22 cellular contexts compared by ENCODE assay signal in genomic region chr13:99041337-99041736, GRCh38.
DNase-seq lines count a peak whose midpoint lies in the region; ATAC-seq and TF ChIP-seq lines count a peak whose summit lies in the region.
"Had no signal": no experiment of that assay in that cellular context is flagged by ENCODE, and none has a peak within 500 bp of the region (broad histone marks: within the 10 kb centered on the region; RNA-seq: fewer than 3 reads in every experiment).

No MANE protein-coding gene starts in this region.

- H3K36me3 Mint-ChIP-seq in activated naive CD8-positive, alpha-beta T cell treated with anti-CD3 and anti-CD28 coated beads, Interleukin-2, amount 10 ng/mL, durations not matched to agents 7 days and 5 days, result peaks cover 25% of the 10 kb centered on the region
- peaks cover 11% of the 10 kb centered on the region; the same call in 1 of the 2 replicates for H3K36me3 Mint-ChIP-seq in HFFc6 (ENCODE audit: low read depth)

- CTCF ChIA-PET in mammary epithelial cell (lab: Charles Lee; ENCODE audit: low non-redundant PET), result no interaction called here

- ATAC-seq in HG02759 (IDR thresholded peaks at IDR 0.05; ENCODE audit: unreplicated experiment), result peak; percentile 3
- no peak for ATAC-seq in activated naive CD8-positive, alpha-beta T cell treated with anti-CD3 and anti-CD28 coated beads, Interleukin-2, amount 10 ng/mL, durations not matched to agents 7 days and 5 days (ENCODE audit: low read depth)
- ATAC-seq in left colon, result no peak
- ATAC-seq: GM23338, heart right ventricle, left cardiac atrium had no signal

- H3K4me1 ChIP-seq in breast epithelium (peaks cover 0 to 2% of the 10 kb centered on the region in 2 donors), mammary epithelial cell (ENCODE audit: insufficient read depth, low read length) (peaks cover 17% of the 10 kb centered on the region)
- H3K4me1 ChIP-seq: BE2C, SJCRH30 had no signal

- no peaks in the 10 kb centered on the region for H4K20me1 ChIP-seq in mammary epithelial cell (ENCODE audit: insufficient read depth, low read length)

- TF ChIP-seq CTCF in breast epithelium (IDR thresholded peaks at IDR 0.05), result no peak
- TF ChIP-seq CTCF in mammary epithelial cell (conservative IDR thresholded peaks at IDR 0.05 in 1 of 2, IDR thresholded peaks at IDR 0.05 in 1 of 2; ENCODE audit: extremely low read depth in 1 of 2, insufficient read depth in 1 of 2, low read depth in 1 of 2, low read length in 2 of 2), result no peak
- no peak for TF ChIP-seq CTCF in HFFc6 (IDR thresholded peaks at IDR 0.05)

- in situ Hi-C loops in mammary epithelial cell (cut with MboI; ENCODE audit: low sequenced_read_pairs in 2 of 2), result no loop called here

- no peak overlapping the region for H3K4me2 ChIP-seq in mammary epithelial cell (ENCODE audit: insufficient read depth, low read depth, low read length)
- H3K4me2 ChIP-seq: GM23338, KMS-11 had no signal

- POLR2A ChIA-PET in activated naive CD8-positive, alpha-beta T cell treated with anti-CD3 and anti-CD28 coated beads, Interleukin-2, amount 10 ng/mL, durations not matched to agents 7 days and 5 days (lab: Charles Lee), result no interaction called here

- no TSS peak for BruUV-seq in mammary epithelial cell (replicated peaks; lab: Mats Ljungman, UMichigan)

- H3K4me3 ChIP-seq in breast epithelium (no peak overlapping the region), mammary epithelial cell (replicated peaks in 1 of 3; ENCODE audit: insufficient read depth in 1 of 3, low read depth in 2 of 3, low read length in 3 of 3) (no peak overlapping the region)
- H3K4me3 ChIP-seq: GM23338, heart right ventricle, SJCRH30 had no signal

- no peaks in the 10 kb centered on the region for H3K36me3 ChIP-seq in breast epithelium
- H3K36me3 ChIP-seq in mammary epithelial cell (ENCODE audit: insufficient read depth, low read length), result no peaks in the 10 kb centered on the region
- H3K36me3 ChIP-seq: BE2C, brain microvascular endothelial cell, heart right ventricle, SJCRH30 had no signal

- peaks cover 52% of the 10 kb centered on the region for H3K4me1 Mint-ChIP-seq in activated naive CD8-positive, alpha-beta T cell treated with anti-CD3 and anti-CD28 coated beads, Interleukin-2, amount 10 ng/mL, durations not matched to agents 7 days and 5 days
- H3K4me1 Mint-ChIP-seq in HFFc6 (ENCODE audit: low read depth), result peaks cover 45% of the 10 kb centered on the region

- no peak overlapping the region for H2AFZ ChIP-seq in mammary epithelial cell (ENCODE audit: low read depth, low read length)
- H2AFZ ChIP-seq: GM23338 had no signal

- 100% methylated on average over 1 of the region's 1 CpG for WGBS in mammary epithelial cell (ENCODE audit: low coverage, missing lambda C conversion rate)

- H3K27ac ChIP-seq in breast epithelium, result peak overlapping the region; percentile 39 to 48
- H3K27ac ChIP-seq in mammary epithelial cell (ENCODE audit: insufficient read depth, low read depth, low read length), result no peak overlapping the region
- H3K27ac ChIP-seq: brain microvascular endothelial cell, heart right ventricle, KMS-11, SJCRH30 had no signal

- H3K27me3 Mint-ChIP-seq in activated naive CD8-positive, alpha-beta T cell treated with anti-CD3 and anti-CD28 coated beads, Interleukin-2, amount 10 ng/mL, durations not matched to agents 7 days and 5 days, result no peaks in the 10 kb centered on the region
- H3K27me3 Mint-ChIP-seq in HFFc6 (ENCODE audit: insufficient read depth), result peaks cover 1% of the 10 kb centered on the region

- peaks cover 72% of the 10 kb centered on the region for H3K79me2 ChIP-seq in mammary epithelial cell (ENCODE audit: insufficient read depth, low read length)

- no peaks in the 10 kb centered on the region for H3K9me3 ChIP-seq in breast epithelium
- no peaks in the 10 kb centered on the region for H3K9me3 ChIP-seq in mammary epithelial cell (replicated peaks; ENCODE audit: insufficient read depth, low read length)
- H3K9me3 ChIP-seq: BE2C, heart right ventricle, SJCRH30 had no signal

- H3K27me3 ChIP-seq in breast epithelium (no peaks in the 10 kb centered on the region), mammary epithelial cell (ENCODE audit: insufficient read depth, low read length) (no peaks in the 10 kb centered on the region)
- H3K27me3 ChIP-seq: brain microvascular endothelial cell, SJCRH30 had no signal

- DNase-seq in breast epithelium (ENCODE audit: low spot score in 2 of 2), result no peak
- DNase-seq in mammary epithelial cell, result no peak
- DNase-seq in activated naive CD8-positive, alpha-beta T cell treated with anti-CD3 and anti-CD28 coated beads, Interleukin-2, amount 10 ng/mL, durations not matched to agents 7 days and 5 days, result no peak
- DNase-seq in HUDEP-2 (lab: John Stamatoyannopoulos, UW; ENCODE audit: unreplicated experiment in 76 of 76), result no peak
- no peak for DNase-seq in HFFc6
- no peak for DNase-seq in glomerular visceral epithelial cell (ENCODE audit: extremely low spot score)
- DNase-seq in left colon, result no peak
- DNase-seq: activated CD4-positive, alpha-beta T cell treated with anti-CD3 and anti-CD28 coated beads for 4 hours; BE2C; brain microvascular endothelial cell; EL; heart right ventricle; left cardiac atrium; mesenchymal stem cell; SJCRH30; small intestine; stimulated activated CD4-positive, alpha-beta T cell treated with anti-CD3 and anti-CD28 coated beads, Interleukin-2, amount 100 ng/mL, for 24 hours; substantia nigra had no signal

- intact Hi-C loops in breast epithelium (cut with DNase I; ENCODE audit: low total_unique reads), result no loop called here
- intact Hi-C loops in mammary epithelial cell (cut with micrococcal nuclease), result no loop called here
- intact Hi-C loops in left colon (cut with DNase I, micrococcal nuclease), result no loop called here

- dilution Hi-C loops in mammary epithelial cell (cut with HindIII; ENCODE audit: low sequenced_read_pairs), result no loop called here

- H3K9ac ChIP-seq in mammary epithelial cell (ENCODE audit: insufficient read depth, low read length), result no peak overlapping the region
- H3K9ac ChIP-seq: KMS-11 had no signal

- peak overlapping the region; percentile 37 for H3K4me3 Mint-ChIP-seq in activated naive CD8-positive, alpha-beta T cell treated with anti-CD3 and anti-CD28 coated beads, Interleukin-2, amount 10 ng/mL, durations not matched to agents 7 days and 5 days
- no peak overlapping the region for H3K4me3 Mint-ChIP-seq in HFFc6
- H3K4me3 Mint-ChIP-seq: GM23338; T-helper 1 cell treated with Interleukin-12 subunit alpha and Interleukin-12 subunit beta and Interleukin-4 antibody, amounts not matched to agents 30 μg/mL and 1 μg/mL, for 36 hours had no signal

- TF ChIP-seq POLR2A in breast epithelium (IDR thresholded peaks at IDR 0.05), result no peak

- no peaks in the 10 kb centered on the region for H3K9me3 Mint-ChIP-seq in activated naive CD8-positive, alpha-beta T cell treated with anti-CD3 and anti-CD28 coated beads, Interleukin-2, amount 10 ng/mL, durations not matched to agents 7 days and 5 days
- no peaks in the 10 kb centered on the region for H3K9me3 Mint-ChIP-seq in HFFc6
- H3K9me3 Mint-ChIP-seq: GM23338; T-helper 1 cell treated with Interleukin-12 subunit alpha and Interleukin-12 subunit beta and Interleukin-4 antibody, amounts not matched to agents 30 μg/mL and 1 μg/mL, for 36 hours had no signal

- H3K27ac Mint-ChIP-seq in activated naive CD8-positive, alpha-beta T cell treated with anti-CD3 and anti-CD28 coated beads, Interleukin-2, amount 10 ng/mL, durations not matched to agents 7 days and 5 days, result no peak overlapping the region
- H3K27ac Mint-ChIP-seq in HFFc6, result no peak overlapping the region
- H3K27ac Mint-ChIP-seq: GM23338; T-helper 1 cell treated with Interleukin-12 subunit alpha and Interleukin-12 subunit beta and Interleukin-4 antibody, amounts not matched to agents 30 μg/mL and 1 μg/mL, for 36 hours had no signal
